Comparison of ENCODE assay signal across 1 cellular context in the genomic region with DNA sequence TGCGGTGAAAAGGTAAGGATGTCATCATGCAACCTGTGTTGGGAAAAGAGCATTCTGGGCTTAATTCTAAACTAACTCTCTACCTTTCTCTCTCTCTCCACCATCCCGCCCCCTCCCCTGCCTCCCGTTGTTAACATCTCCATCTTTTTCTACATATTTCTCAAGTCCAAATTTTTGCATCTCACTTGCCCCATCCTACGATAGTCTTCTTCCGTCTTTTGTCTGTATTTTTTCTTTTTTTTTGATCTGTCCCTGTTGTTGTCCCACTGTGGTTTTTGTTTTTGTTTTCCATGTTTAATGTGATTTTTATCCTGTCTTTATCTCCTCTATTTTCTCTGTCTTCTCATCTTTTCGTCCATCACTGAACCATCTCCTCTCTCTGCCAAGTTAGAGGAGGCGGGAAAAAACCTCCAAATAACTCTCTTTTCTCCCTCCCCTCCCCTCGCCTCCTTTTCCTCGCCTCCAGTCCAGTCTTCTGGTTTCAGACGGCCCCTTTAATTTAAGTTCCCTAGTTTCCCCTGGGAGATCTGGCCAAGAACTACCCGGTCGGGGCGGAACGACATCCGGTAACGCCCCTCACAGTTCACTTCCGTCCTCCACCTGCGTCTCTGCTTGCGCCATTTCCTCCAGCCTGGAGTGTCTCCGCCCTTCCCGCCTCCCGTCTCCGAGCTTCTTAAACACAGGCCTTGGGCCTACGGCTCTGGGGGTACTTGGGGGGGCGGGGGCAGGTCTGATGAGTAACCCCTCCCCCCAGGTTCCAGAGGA.
TF ChIP-seq lines count a peak whose summit lies in the region.

A gene with protein sequence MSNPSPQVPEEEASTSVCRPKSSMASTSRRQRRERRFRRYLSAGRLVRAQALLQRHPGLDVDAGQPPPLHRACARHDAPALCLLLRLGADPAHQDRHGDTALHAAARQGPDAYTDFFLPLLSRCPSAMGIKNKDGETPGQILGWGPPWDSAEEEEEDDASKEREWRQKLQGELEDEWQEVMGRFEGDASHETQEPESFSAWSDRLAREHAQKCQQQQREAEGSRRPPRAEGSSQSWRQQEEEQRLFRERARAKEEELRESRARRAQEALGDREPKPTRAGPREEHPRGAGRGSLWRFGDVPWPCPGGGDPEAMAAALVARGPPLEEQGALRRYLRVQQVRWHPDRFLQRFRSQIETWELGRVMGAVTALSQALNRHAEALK (plus strand): TSS at position 647 of the 765 bp plus-strand sequence. CDS start 87 bp downstream, at position 734.

TF ChIP-seq in HepG2, 621 proteins besides CTCF, POLR2A, EP300 and RAD21 (continued from another document and continues in another):
- no peak for TF ChIP-seq RBAK (CRISPR knock-in tag; IDR thresholded peaks at IDR 0.05)
- TF ChIP-seq ZNF260 (CRISPR knock-in tag; IDR thresholded peaks at IDR 0.05; ENCODE audit: borderline replicate concordance, low read depth): no peak
- no peak; the same call in 1 of the 2 replicates for TF ChIP-seq MEIS1 (CRISPR knock-in tag; IDR thresholded peaks at IDR 0.05; ENCODE audit: borderline replicate concordance)
- TF ChIP-seq ZNF317 (CRISPR knock-in tag; IDR thresholded peaks at IDR 0.05): no peak
- TF ChIP-seq, protein P1, sequence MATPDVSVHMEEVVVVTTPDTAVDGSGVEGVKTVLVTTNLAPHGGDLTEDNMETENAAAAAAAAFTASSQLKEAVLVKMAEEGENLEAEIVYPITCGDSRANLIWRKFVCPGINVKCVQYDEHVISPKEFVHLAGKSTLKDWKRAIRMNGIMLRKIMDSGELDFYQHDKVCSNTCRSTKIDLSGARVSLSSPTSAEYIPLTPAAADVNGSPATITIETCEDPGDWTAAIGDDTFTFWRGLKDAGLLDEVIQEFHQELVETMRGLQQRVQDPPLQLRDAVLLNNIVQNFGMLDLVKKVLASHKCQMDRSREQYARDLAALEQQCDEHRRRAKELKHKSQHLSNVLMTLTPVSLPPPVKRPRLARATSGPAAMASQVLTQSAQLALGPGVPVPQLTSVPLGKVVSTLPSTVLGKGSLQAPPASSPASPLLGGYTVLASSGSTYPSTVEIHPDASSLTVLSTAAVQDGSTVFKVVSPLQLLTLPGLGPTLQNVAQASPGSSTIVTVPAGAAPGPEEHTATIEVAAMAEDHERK (CRISPR knock-in tag; IDR thresholded peaks at IDR 0.05; ENCODE audit: low read depth): no peak; the same call in 1 of the 2 replicates
- no peak for TF ChIP-seq ZNF253 (CRISPR knock-in tag; IDR thresholded peaks at IDR 0.05; ENCODE audit: borderline replicate concordance)
- TF ChIP-seq, protein P2, sequence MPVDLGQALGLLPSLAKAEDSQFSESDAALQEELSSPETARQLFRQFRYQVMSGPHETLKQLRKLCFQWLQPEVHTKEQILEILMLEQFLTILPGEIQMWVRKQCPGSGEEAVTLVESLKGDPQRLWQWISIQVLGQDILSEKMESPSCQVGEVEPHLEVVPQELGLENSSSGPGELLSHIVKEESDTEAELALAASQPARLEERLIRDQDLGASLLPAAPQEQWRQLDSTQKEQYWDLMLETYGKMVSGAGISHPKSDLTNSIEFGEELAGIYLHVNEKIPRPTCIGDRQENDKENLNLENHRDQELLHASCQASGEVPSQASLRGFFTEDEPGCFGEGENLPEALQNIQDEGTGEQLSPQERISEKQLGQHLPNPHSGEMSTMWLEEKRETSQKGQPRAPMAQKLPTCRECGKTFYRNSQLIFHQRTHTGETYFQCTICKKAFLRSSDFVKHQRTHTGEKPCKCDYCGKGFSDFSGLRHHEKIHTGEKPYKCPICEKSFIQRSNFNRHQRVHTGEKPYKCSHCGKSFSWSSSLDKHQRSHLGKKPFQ (CRISPR knock-in tag; IDR thresholded peaks at IDR 0.05; ENCODE audit: insufficient replicate concordance): no peak
- TF ChIP-seq SAP130 (CRISPR knock-in tag; IDR thresholded peaks at IDR 0.05; ENCODE audit: low read depth): peak; percentile 92
- TF ChIP-seq, protein P3, sequence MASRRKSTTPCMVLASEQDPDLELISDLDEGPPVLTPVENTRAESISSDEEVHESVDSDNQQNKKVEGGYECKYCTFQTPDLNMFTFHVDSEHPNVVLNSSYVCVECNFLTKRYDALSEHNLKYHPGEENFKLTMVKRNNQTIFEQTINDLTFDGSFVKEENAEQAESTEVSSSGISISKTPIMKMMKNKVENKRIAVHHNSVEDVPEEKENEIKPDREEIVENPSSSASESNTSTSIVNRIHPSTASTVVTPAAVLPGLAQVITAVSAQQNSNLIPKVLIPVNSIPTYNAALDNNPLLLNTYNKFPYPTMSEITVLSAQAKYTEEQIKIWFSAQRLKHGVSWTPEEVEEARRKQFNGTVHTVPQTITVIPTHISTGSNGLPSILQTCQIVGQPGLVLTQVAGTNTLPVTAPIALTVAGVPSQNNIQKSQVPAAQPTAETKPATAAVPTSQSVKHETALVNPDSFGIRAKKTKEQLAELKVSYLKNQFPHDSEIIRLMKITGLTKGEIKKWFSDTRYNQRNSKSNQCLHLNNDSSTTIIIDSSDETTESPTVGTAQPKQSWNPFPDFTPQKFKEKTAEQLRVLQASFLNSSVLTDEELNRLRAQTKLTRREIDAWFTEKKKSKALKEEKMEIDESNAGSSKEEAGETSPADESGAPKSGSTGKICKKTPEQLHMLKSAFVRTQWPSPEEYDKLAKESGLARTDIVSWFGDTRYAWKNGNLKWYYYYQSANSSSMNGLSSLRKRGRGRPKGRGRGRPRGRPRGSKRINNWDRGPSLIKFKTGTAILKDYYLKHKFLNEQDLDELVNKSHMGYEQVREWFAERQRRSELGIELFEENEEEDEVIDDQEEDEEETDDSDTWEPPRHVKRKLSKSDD (CRISPR knock-in tag; IDR thresholded peaks at IDR 0.05; ENCODE audit: low read depth): no peak
- no peak for TF ChIP-seq ZNF292 (CRISPR knock-in tag; IDR thresholded peaks at IDR 0.05; ENCODE audit: borderline replicate concordance, low read depth)
- TF ChIP-seq, protein P4, sequence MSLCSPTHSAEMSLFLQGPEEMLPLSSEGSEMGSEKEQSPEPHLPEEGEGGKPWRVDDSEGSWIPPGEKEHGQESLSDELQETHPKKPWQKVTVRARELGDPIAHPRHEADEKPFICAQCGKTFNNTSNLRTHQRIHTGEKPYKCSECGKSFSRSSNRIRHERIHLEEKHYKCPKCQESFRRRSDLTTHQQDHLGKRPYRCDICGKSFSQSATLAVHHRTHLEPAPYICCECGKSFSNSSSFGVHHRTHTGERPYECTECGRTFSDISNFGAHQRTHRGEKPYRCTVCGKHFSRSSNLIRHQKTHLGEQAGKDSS (CRISPR knock-in tag; IDR thresholded peaks at IDR 0.05; ENCODE audit: borderline replicate concordance, low read depth): no peak; the same call in 1 of the 2 replicates
- TF ChIP-seq ZNF850 (CRISPR knock-in tag; conservative IDR thresholded peaks at IDR 0.05): no peak
- TF ChIP-seq IRF2 (CRISPR knock-in tag; IDR thresholded peaks at IDR 0.05): peak; percentile 86
- no peak for TF ChIP-seq MYNN (CRISPR knock-in tag; IDR thresholded peaks at IDR 0.05; ENCODE audit: low read depth)
- TF ChIP-seq WIZ (CRISPR knock-in tag; IDR thresholded peaks at IDR 0.05): no peak
- TF ChIP-seq HOXA9 (CRISPR knock-in tag; IDR thresholded peaks at IDR 0.05; ENCODE audit: borderline replicate concordance): 0 out of 2 replicates have a peak, but pooled peaks have one; percentile 41
- TF ChIP-seq FOXC1 (CRISPR knock-in tag; IDR thresholded peaks at IDR 0.05; ENCODE audit: borderline replicate concordance): no peak
- TF ChIP-seq ZNF550 (CRISPR knock-in tag; IDR thresholded peaks at IDR 0.05; ENCODE audit: borderline replicate concordance): no peak
- no peak for TF ChIP-seq ADNP (CRISPR knock-in tag; IDR thresholded peaks at IDR 0.05)
- TF ChIP-seq, protein P5, sequence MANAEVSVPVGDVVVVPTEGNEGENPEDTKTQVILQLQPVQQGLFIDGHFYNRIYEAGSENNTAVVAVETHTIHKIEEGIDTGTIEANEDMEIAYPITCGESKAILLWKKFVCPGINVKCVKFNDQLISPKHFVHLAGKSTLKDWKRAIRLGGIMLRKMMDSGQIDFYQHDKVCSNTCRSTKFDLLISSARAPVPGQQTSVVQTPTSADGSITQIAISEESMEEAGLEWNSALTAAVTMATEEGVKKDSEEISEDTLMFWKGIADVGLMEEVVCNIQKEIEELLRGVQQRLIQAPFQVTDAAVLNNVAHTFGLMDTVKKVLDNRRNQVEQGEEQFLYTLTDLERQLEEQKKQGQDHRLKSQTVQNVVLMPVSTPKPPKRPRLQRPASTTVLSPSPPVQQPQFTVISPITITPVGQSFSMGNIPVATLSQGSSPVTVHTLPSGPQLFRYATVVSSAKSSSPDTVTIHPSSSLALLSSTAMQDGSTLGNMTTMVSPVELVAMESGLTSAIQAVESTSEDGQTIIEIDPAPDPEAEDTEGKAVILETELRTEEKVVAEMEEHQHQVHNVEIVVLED (CRISPR knock-in tag; IDR thresholded peaks at IDR 0.05; ENCODE audit: borderline replicate concordance): peak; percentile 76; the same call in 1 of the 2 replicates
- no peak for TF ChIP-seq ZNF569 (CRISPR knock-in tag; IDR thresholded peaks at IDR 0.05; ENCODE audit: borderline replicate concordance)
- no peak for TF ChIP-seq ZBTB7A (CRISPR knock-in tag; IDR thresholded peaks at IDR 0.05)
- TF ChIP-seq, protein P6, sequence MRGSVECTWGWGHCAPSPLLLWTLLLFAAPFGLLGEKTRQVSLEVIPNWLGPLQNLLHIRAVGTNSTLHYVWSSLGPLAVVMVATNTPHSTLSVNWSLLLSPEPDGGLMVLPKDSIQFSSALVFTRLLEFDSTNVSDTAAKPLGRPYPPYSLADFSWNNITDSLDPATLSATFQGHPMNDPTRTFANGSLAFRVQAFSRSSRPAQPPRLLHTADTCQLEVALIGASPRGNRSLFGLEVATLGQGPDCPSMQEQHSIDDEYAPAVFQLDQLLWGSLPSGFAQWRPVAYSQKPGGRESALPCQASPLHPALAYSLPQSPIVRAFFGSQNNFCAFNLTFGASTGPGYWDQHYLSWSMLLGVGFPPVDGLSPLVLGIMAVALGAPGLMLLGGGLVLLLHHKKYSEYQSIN (CRISPR knock-in tag; IDR thresholded peaks at IDR 0.05; ENCODE audit: borderline replicate concordance): no peak
- TF ChIP-seq, protein P7, sequence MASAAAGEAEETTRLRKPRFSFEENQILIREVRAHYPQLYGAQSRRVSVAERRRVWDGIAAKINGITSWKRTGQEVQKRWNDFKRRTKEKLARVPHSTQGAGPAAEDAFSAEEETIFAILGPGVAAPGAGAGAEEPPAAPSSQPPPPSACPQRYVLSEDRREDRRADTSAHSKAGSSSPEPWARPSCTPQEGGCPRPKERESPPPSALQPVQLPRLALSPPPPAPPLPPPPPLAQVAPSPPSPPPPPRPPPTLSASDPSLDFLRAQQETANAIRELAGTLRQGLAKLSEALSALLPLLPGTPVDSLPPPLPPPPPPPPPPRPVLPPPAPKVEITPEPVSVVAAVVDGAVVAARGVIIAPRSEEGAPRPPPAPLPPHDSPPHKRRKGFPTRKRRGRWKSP (CRISPR knock-in tag; IDR thresholded peaks at IDR 0.05): no peak
- TF ChIP-seq, protein P8, sequence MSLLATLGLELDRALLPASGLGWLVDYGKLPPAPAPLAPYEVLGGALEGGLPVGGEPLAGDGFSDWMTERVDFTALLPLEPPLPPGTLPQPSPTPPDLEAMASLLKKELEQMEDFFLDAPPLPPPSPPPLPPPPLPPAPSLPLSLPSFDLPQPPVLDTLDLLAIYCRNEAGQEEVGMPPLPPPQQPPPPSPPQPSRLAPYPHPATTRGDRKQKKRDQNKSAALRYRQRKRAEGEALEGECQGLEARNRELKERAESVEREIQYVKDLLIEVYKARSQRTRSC (CRISPR knock-in tag; IDR thresholded peaks at IDR 0.05; ENCODE audit: low read depth): no peak
- peak; percentile 60; the same call in 1 of the 2 replicates for TF ChIP-seq RXRA (CRISPR knock-in tag; IDR thresholded peaks at IDR 0.05)
- TF ChIP-seq MAFG (CRISPR knock-in tag; IDR thresholded peaks at IDR 0.05): no peak
- TF ChIP-seq, protein P9, sequence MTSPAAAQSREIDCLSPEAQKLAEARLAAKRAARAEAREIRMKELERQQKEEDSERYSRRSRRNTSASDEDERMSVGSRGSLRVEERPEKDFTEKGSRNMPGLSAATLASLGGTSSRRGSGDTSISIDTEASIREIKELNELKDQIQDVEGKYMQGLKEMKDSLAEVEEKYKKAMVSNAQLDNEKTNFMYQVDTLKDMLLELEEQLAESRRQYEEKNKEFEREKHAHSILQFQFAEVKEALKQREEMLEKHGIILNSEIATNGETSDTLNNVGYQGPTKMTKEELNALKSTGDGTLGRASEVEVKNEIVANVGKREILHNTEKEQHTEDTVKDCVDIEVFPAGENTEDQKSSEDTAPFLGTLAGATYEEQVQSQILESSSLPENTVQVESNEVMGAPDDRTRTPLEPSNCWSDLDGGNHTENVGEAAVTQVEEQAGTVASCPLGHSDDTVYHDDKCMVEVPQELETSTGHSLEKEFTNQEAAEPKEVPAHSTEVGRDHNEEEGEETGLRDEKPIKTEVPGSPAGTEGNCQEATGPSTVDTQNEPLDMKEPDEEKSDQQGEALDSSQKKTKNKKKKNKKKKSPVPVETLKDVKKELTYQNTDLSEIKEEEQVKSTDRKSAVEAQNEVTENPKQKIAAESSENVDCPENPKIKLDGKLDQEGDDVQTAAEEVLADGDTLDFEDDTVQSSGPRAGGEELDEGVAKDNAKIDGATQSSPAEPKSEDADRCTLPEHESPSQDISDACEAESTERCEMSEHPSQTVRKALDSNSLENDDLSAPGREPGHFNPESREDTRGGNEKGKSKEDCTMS (CRISPR knock-in tag; conservative IDR thresholded peaks at IDR 0.05): no peak
- 0 out of 2 replicates have a peak, but pooled peaks have one; percentile 41 for TF ChIP-seq ZMYM2 (CRISPR knock-in tag; IDR thresholded peaks at IDR 0.05)
- peak; percentile 58; the same call in 1 of the 2 replicates for TF ChIP-seq KLF9 (CRISPR knock-in tag; IDR thresholded peaks at IDR 0.05; ENCODE audit: low read depth)
- TF ChIP-seq SPEN (CRISPR knock-in tag; IDR thresholded peaks at IDR 0.05; ENCODE audit: low read depth): peak; percentile 99
- no peak for TF ChIP-seq PLRG1 (conservative IDR thresholded peaks at IDR 0.05)
- TF ChIP-seq ZNF607 (CRISPR knock-in tag; IDR thresholded peaks at IDR 0.05; ENCODE audit: borderline replicate concordance): no peak; the same call in 1 of the 2 replicates
- TF ChIP-seq, protein P10, sequence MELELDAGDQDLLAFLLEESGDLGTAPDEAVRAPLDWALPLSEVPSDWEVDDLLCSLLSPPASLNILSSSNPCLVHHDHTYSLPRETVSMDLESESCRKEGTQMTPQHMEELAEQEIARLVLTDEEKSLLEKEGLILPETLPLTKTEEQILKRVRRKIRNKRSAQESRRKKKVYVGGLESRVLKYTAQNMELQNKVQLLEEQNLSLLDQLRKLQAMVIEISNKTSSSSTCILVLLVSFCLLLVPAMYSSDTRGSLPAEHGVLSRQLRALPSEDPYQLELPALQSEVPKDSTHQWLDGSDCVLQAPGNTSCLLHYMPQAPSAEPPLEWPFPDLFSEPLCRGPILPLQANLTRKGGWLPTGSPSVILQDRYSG (CRISPR knock-in tag; IDR thresholded peaks at IDR 0.05): 0 out of 2 replicates have a peak, but pooled peaks have one; percentile 37
